In the genomic region with DNA sequence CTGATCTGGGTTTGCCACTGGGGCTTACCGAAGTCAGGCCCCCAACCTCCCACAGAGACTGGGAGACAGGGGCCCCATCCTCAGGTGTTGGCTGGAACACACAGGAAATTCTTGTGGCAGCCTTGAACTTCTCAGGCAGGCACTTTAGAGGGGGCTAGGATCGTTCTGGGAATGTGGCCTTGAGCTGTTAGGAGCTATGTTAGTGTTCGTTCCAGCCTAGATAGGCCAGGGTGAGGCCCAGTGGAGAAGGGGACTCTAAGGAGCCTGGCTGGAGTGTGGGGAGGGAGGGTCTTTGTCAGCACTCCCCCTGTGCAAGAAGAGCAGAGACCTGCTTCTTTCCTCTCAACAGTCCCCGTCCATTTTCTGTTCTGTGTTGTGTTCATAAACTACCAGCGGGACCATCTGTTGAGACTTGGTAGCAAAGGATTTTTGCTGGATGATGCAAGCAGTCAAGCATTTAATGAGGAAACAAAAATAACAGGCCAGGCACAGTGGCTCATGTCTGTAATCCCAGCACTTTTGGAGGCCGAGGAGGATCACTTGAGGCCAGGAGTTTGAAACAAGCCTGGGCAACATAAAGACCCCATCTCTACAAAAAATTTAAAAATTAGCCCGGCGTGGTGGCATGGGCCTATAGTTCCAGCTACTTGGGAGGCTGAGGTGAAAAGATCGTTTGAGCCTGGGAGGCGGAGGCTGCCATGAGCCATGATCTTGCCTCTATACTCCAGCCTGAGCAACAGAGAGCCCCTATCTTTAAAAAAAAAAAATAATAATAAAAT, we compare ENCODE assay signal across 1 cellular context.
TF ChIP-seq lines count a peak whose summit lies in the region.

No MANE protein-coding gene starts in this region.

TF ChIP-seq in K562, 482 proteins besides CTCF, POLR2A, EP300 and RAD21 (continued from another document and continues in another):
- TF ChIP-seq LCOR (CRISPR knock-in tag; IDR thresholded peaks at IDR 0.05) (no peak), SREBF2 (CRISPR knock-in tag; IDR thresholded peaks at IDR 0.05) (no peak), NR3C1 (CRISPR knock-in tag; IDR thresholded peaks at IDR 0.05) (no peak), PRMT5 (CRISPR knock-in tag; IDR thresholded peaks at IDR 0.05) (no peak), RBM14 (IDR thresholded peaks at IDR 0.05; ENCODE audit: borderline replicate concordance, insufficient read depth, low read depth, low read length) (no peak), ZNF695 (CRISPR knock-in tag; IDR thresholded peaks at IDR 0.05) (peak; percentile 73; the same call in 1 of the 2 replicates), ZNF239 (CRISPR knock-in tag; IDR thresholded peaks at IDR 0.05) (peak; percentile 64), ZBTB5 (IDR thresholded peaks at IDR 0.05) (no peak), CCNT2 (IDR thresholded peaks at IDR 0.05; ENCODE audit: borderline replicate concordance, extremely low read depth, insufficient read length, low read depth, low read length) (no peak), ZNF23 (CRISPR knock-in tag; IDR thresholded peaks at IDR 0.05) (peak; percentile 70), NFIX (CRISPR knock-in tag; IDR thresholded peaks at IDR 0.05; ENCODE audit: low read depth) (peak; percentile 24; the same call in 1 of the 2 replicates), SP2 (IDR thresholded peaks at IDR 0.05; ENCODE audit: extremely low read depth, low read depth, low read length, poor library complexity, severe bottlenecking) (no peak), ZBTB34 (CRISPR knock-in tag; IDR thresholded peaks at IDR 0.05) (no peak), CBFA2T2 (conservative IDR thresholded peaks at IDR 0.05) (no peak), HOMEZ (CRISPR knock-in tag; IDR thresholded peaks at IDR 0.05) (peak; percentile 80; the same call in 1 of the 2 replicates), FOXJ2 (tag; IDR thresholded peaks at IDR 0.05) (no peak), GTF2A2 (tag; IDR thresholded peaks at IDR 0.05) (no peak), TFE3 (CRISPR knock-in tag; IDR thresholded peaks at IDR 0.05) (peak; percentile 3; the same call in 1 of the 2 replicates), TARDBP (IDR thresholded peaks at IDR 0.05) (no peak), KDM1A (IDR thresholded peaks at IDR 0.05) (no peak), TCFL5 (CRISPR knock-in tag; conservative IDR thresholded peaks at IDR 0.05) (peak; percentile 80; the same call in 1 of the 2 replicates), ZNF12 (CRISPR knock-in tag; IDR thresholded peaks at IDR 0.05) (no peak), ELF2 (CRISPR knock-in tag; IDR thresholded peaks at IDR 0.05) (peak; percentile 62), ZNF174 (CRISPR knock-in tag; IDR thresholded peaks at IDR 0.05) (no peak), SMAD4 (CRISPR knock-in tag; conservative IDR thresholded peaks at IDR 0.05) (peak; percentile 91), ZFP36 (IDR thresholded peaks at IDR 0.05; ENCODE audit: low read depth, low read length, partially characterized antibody) (peak; percentile 65), NUFIP1 (IDR thresholded peaks at IDR 0.05; ENCODE audit: partially characterized antibody) (no peak), SAFB2 (IDR thresholded peaks at IDR 0.05; ENCODE audit: borderline replicate concordance, low read depth, low read length, severe bottlenecking) (no peak), CBFA2T3 (IDR thresholded peaks at IDR 0.05) (no peak), HMG20B (CRISPR knock-in tag; IDR thresholded peaks at IDR 0.05) (no peak)
- TF ChIP-seq, protein P1, sequence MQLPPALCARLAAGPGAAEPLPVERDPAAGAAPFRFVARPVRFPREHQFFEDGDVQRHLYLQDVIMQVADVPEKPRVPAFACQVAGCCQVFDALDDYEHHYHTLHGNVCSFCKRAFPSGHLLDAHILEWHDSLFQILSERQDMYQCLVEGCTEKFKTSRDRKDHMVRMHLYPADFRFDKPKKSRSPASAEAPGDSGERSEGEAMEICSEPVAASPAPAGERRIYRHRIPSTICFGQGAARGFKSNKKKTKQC (CRISPR knock-in tag; IDR thresholded peaks at IDR 0.05) = no peak
- TF ChIP-seq, protein P2, sequence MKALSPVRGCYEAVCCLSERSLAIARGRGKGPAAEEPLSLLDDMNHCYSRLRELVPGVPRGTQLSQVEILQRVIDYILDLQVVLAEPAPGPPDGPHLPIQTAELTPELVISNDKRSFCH (CRISPR knock-in tag; IDR thresholded peaks at IDR 0.05) = no peak
- TF ChIP-seq, protein P2 (tag; IDR thresholded peaks at IDR 0.05) = no peak
- TF ChIP-seq, protein P3, sequence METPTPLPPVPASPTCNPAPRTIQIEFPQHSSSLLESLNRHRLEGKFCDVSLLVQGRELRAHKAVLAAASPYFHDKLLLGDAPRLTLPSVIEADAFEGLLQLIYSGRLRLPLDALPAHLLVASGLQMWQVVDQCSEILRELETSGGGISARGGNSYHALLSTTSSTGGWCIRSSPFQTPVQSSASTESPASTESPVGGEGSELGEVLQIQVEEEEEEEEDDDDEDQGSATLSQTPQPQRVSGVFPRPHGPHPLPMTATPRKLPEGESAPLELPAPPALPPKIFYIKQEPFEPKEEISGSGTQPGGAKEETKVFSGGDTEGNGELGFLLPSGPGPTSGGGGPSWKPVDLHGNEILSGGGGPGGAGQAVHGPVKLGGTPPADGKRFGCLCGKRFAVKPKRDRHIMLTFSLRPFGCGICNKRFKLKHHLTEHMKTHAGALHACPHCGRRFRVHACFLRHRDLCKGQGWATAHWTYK (CRISPR knock-in tag; IDR thresholded peaks at IDR 0.05) = peak; percentile 84; the same call in 1 of the 2 replicates
- TF ChIP-seq, protein P4, sequence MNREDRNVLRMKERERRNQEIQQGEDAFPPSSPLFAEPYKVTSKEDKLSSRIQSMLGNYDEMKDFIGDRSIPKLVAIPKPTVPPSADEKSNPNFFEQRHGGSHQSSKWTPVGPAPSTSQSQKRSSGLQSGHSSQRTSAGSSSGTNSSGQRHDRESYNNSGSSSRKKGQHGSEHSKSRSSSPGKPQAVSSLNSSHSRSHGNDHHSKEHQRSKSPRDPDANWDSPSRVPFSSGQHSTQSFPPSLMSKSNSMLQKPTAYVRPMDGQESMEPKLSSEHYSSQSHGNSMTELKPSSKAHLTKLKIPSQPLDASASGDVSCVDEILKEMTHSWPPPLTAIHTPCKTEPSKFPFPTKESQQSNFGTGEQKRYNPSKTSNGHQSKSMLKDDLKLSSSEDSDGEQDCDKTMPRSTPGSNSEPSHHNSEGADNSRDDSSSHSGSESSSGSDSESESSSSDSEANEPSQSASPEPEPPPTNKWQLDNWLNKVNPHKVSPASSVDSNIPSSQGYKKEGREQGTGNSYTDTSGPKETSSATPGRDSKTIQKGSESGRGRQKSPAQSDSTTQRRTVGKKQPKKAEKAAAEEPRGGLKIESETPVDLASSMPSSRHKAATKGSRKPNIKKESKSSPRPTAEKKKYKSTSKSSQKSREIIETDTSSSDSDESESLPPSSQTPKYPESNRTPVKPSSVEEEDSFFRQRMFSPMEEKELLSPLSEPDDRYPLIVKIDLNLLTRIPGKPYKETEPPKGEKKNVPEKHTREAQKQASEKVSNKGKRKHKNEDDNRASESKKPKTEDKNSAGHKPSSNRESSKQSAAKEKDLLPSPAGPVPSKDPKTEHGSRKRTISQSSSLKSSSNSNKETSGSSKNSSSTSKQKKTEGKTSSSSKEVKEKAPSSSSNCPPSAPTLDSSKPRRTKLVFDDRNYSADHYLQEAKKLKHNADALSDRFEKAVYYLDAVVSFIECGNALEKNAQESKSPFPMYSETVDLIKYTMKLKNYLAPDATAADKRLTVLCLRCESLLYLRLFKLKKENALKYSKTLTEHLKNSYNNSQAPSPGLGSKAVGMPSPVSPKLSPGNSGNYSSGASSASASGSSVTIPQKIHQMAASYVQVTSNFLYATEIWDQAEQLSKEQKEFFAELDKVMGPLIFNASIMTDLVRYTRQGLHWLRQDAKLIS (CRISPR knock-in tag; IDR thresholded peaks at IDR 0.05) = no peak
- TF ChIP-seq, protein P5, sequence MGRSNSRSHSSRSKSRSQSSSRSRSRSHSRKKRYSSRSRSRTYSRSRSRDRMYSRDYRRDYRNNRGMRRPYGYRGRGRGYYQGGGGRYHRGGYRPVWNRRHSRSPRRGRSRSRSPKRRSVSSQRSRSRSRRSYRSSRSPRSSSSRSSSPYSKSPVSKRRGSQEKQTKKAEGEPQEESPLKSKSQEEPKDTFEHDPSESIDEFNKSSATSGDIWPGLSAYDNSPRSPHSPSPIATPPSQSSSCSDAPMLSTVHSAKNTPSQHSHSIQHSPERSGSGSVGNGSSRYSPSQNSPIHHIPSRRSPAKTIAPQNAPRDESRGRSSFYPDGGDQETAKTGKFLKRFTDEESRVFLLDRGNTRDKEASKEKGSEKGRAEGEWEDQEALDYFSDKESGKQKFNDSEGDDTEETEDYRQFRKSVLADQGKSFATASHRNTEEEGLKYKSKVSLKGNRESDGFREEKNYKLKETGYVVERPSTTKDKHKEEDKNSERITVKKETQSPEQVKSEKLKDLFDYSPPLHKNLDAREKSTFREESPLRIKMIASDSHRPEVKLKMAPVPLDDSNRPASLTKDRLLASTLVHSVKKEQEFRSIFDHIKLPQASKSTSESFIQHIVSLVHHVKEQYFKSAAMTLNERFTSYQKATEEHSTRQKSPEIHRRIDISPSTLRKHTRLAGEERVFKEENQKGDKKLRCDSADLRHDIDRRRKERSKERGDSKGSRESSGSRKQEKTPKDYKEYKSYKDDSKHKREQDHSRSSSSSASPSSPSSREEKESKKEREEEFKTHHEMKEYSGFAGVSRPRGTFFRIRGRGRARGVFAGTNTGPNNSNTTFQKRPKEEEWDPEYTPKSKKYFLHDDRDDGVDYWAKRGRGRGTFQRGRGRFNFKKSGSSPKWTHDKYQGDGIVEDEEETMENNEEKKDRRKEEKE (IDR thresholded peaks at IDR 0.05; ENCODE audit: borderline replicate concordance in 1 of 2, control insufficient read depth in 1 of 2, low read depth in 2 of 2, low read length in 1 of 2) = no peak
- TF ChIP-seq, protein P6, sequence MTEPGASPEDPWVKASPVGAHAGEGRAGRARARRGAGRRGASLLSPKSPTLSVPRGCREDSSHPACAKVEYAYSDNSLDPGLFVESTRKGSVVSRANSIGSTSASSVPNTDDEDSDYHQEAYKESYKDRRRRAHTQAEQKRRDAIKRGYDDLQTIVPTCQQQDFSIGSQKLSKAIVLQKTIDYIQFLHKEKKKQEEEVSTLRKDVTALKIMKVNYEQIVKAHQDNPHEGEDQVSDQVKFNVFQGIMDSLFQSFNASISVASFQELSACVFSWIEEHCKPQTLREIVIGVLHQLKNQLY (CRISPR knock-in tag; conservative IDR thresholded peaks at IDR 0.05) = peak; percentile 20 to 43; a peak in 1 of 4 replicates
